In genomic region chr1:89809556-89809955, GRCh38 we compare ENCODE assay signal across 26 cellular contexts. TPM values are rescaled to one million over a fixed set of nuclear protein-coding genes. Genes with fewer than 3 reads are reported as not detected.
DNase-seq lines count a peak whose midpoint lies in the region; ATAC-seq and TF ChIP-seq lines count a peak whose summit lies in the region.
"Had no signal": no experiment of that assay in that cellular context is flagged by ENCODE, and none has a peak within 500 bp of the region (broad histone marks: within the 10 kb centered on the region; RNA-seq: fewer than 3 reads in every experiment).

No MANE protein-coding gene starts in this region.

- no peaks in the 10 kb centered on the region for H4K20me1 ChIP-seq in PC-9 (ENCODE audit: insufficient read depth)

- no peaks in the 10 kb centered on the region for H3K9me2 ChIP-seq in PC-9 (ENCODE audit: insufficient read depth)

- H3K4me1 ChIP-seq in PC-9 (replicated peaks; ENCODE audit: insufficient read depth) (peaks cover 57% of the 10 kb centered on the region), vagina (peaks cover 6% of the 10 kb centered on the region), tibial nerve (peaks cover 0 to 14% (median 3%) of the 10 kb centered on the region in 4 donors)

- TF ChIP-seq POLR2A in vagina (IDR thresholded peaks at IDR 0.05) (no peak), tibial nerve (IDR thresholded peaks at IDR 0.05) (no peak)

- peaks cover 30% of the 10 kb centered on the region for H3F3A ChIP-seq in PC-9 (ENCODE audit: insufficient read depth, low read depth)

- TF ChIP-seq CTCF in PC-9 (conservative IDR thresholded peaks at IDR 0.05): no peak
- no peak for TF ChIP-seq CTCF in vagina (IDR thresholded peaks at IDR 0.05)
- no peak for TF ChIP-seq CTCF in tibial nerve (IDR thresholded peaks at IDR 0.05)

- no peak for ATAC-seq in HG03378 (IDR thresholded peaks at IDR 0.05; ENCODE audit: unreplicated experiment)
- ATAC-seq: activated CD4-positive, CD25-positive, alpha-beta regulatory T cell treated with anti-CD3 and anti-CD28 coated beads, Interleukin-2, amount 50 U/mL, for 24 hours; mucosa of descending colon; stimulated activated effector memory CD8-positive, alpha-beta T cell treated with anti-CD3 and anti-CD28 coated beads, Interleukin-12 subunit alpha, Interleukin-12 subunit beta, amount 100 ng/mL, for 72 hours had no signal

- no peaks in the 10 kb centered on the region for H3K27me3 ChIP-seq in PC-9 (ENCODE audit: insufficient read depth, low read depth)
- H3K27me3 ChIP-seq in vagina: no peaks in the 10 kb centered on the region
- no peaks in the 10 kb centered on the region for H3K27me3 ChIP-seq in tibial nerve
- H3K27me3 ChIP-seq: ovary had no signal

- DNase-seq in AG20443 (ENCODE audit: low spot score): peak; percentile 32
- DNase-seq in GM04503 (ENCODE audit: low read depth): peak; percentile 61
- DNase-seq in PC-9: peak; percentile 43 to 80
- peak; percentile 67 for DNase-seq in iris pigment epithelial cell (ENCODE audit: low read depth)
- DNase-seq in vagina (ENCODE audit: extremely low spot score in 2 of 2): no peak
- no peak for DNase-seq in NCI-H2107 treated with DMSO at 0.1 percent for 48 hours (lab: John Stamatoyannopoulos, UW; ENCODE audit: unreplicated experiment)
- no peak for DNase-seq in tibial nerve (ENCODE audit: low spot score in 2 of 2)
- DNase-seq: ACHN; activated CD4-positive, alpha-beta memory T cell treated with anti-CD3 and anti-CD28 coated beads, Interleukin-2, amount 10 ng/mL, durations not matched to agents 7 days and 5 days; activated gamma-delta T cell treated with Interleukin-2 at 50 U/mL for 16 hours; CD4-positive, alpha-beta T cell; cortex of kidney; DMS 273 treated with DMSO at 0.1 percent for 48 hours; esophagus squamous epithelium; islet precursor cell; mucosa of descending colon; NCI-H1105; NCI-H2029 treated with DMSO at 0.1 percent for 48 hours; NCI-H345; NCI-H82; ovary; SHP77; stimulated activated CD4-positive, alpha-beta T cell treated with anti-CD3 and anti-CD28 coated beads, Interleukin-2, amount 100 ng/mL, for 48 hours had no signal

- 68 to 69% methylated on average over 3 of the region's 3 CpGs for WGBS in tibial nerve, 2 donors

- POLR2A ChIA-PET in PC-9 (lab: Charles Lee; ENCODE audit: unreplicated experiment): interaction anchor here (0.6 kb wide), 3 partner anchors 99 to 788 kb away, joined by 3 to 7 read pairs (median 4); no protein-coding TSS in a partner anchor

- H3K4me3 ChIP-seq in PC-9: peak overlapping the region; percentile 13; the same call in 1 of the 2 replicates
- H3K4me3 ChIP-seq in vagina: no peak overlapping the region
- no peak overlapping the region for H3K4me3 ChIP-seq in tibial nerve
- H3K4me3 ChIP-seq: esophagus squamous epithelium, mucosa of descending colon, ovary had no signal

- H3K4me2 ChIP-seq in PC-9: peak overlapping the region; percentile 69

- intact Hi-C loops in PC-9 (cut with micrococcal nuclease; ENCODE audit: unreplicated experiment): loop anchor here (2.0 to 5.0 kb wide), 3 partner anchors 17 to 163 kb away; no protein-coding TSS in a partner anchor
- intact Hi-C loops in vagina (cut with DNase I): no loop called here

- H3K36me3 ChIP-seq in PC-9 (ENCODE audit: low read depth) (no peaks in the 10 kb centered on the region), vagina (no peaks in the 10 kb centered on the region), tibial nerve (no peaks in the 10 kb centered on the region)
- H3K36me3 ChIP-seq: esophagus squamous epithelium, ovary had no signal

- BruUV-seq in PC-9 (replicated peaks; lab: Mats Ljungman, UMichigan): no TSS peak

- CTCF ChIA-PET in PC-9 (lab: Charles Lee): no interaction called here

- no peak for TF ChIP-seq EP300 in tibial nerve (IDR thresholded peaks at IDR 0.05)

- H3K27ac ChIP-seq in PC-9: peak overlapping the region; percentile 88
- H3K27ac ChIP-seq in vagina: no peak overlapping the region
- H3K27ac ChIP-seq in tibial nerve: no peak overlapping the region
- H3K27ac ChIP-seq: esophagus squamous epithelium, ovary had no signal

- 0 out of 2 replicates have a peak, but pooled peaks cover 4% of the 10 kb centered on the region for H3K79me2 ChIP-seq in PC-9 (ENCODE audit: low read depth)

- no peak overlapping the region for H2AFZ ChIP-seq in PC-9

- H3K9me3 ChIP-seq in PC-9 (ENCODE audit: insufficient read depth, low read depth): no peaks in the 10 kb centered on the region
- H3K9me3 ChIP-seq in vagina: no peaks in the 10 kb centered on the region
- H3K9me3 ChIP-seq in tibial nerve: no peaks in the 10 kb centered on the region
- H3K9me3 ChIP-seq: esophagus squamous epithelium, mucosa of descending colon, ovary had no signal

RNA-seq across cellular contexts. Expression of gene LRRC8D, which starts 11.3 kb away (rescaled TPM):
- total RNA-seq in PC-9 (2021): 71.9 and 75.9 TPM in 2 replicates
- total RNA-seq in vagina: 4.4 TPM
- 10 to 100 TPM; 11.1 to 19.0 (median 15.3) TPM for total RNA-seq in tibial nerve

Comparison
In these comparisons a context has a peak if more than half of its experiments do, and no peak if none do; other contexts are left out.
1. DNase-seq: peak in AG20443 (single experiment), GM04503 (single experiment), PC-9 (2 of 2) and iris pigment epithelial cell (single experiment); none in vagina (0 of 2), NCI-H2107 treated with DMSO at 0.1 percent for 48 hours (single experiment) and tibial nerve (0 of 2).